Comparison of ENCODE assay signal across 11 cellular contexts in genomic region chr14:95495093-95495492, GRCh38. TPM values are rescaled to one million over a fixed set of nuclear protein-coding genes. Genes with fewer than 3 reads are reported as not detected.
DNase-seq lines count a peak whose midpoint lies in the region; ATAC-seq and TF ChIP-seq lines count a peak whose summit lies in the region.
"Had no signal": no experiment of that assay in that cellular context is flagged by ENCODE, and none has a peak within 500 bp of the region (broad histone marks: within the 10 kb centered on the region; RNA-seq: fewer than 3 reads in every experiment).

No MANE protein-coding gene starts in this region.

- TF ChIP-seq POLR2A in thyroid gland (IDR thresholded peaks at IDR 0.05): no peak

- ATAC-seq in GM19043 (IDR thresholded peaks at IDR 0.05; ENCODE audit: low read depth, unreplicated experiment): peak; percentile 0
- ATAC-seq in stimulated activated memory B cell treated with anti-CD40 and anti-IgM and Interleukin-4, amounts not matched to agents 10 μg/mL and 1 μg/mL and 100 μg/mL, for 72 hours: peak; percentile 13
- ATAC-seq in GM19351 (IDR thresholded peaks at IDR 0.05; ENCODE audit: unreplicated experiment): no peak
- ATAC-seq: body of pancreas had no signal

- no peaks in the 10 kb centered on the region for H3K9me3 ChIP-seq in MM.1S (replicated peaks; ENCODE audit: insufficient read depth, low read length)
- no peaks in the 10 kb centered on the region for H3K9me3 ChIP-seq in thyroid gland
- H3K9me3 ChIP-seq: body of pancreas had no signal

- TF ChIP-seq CTCF in MM.1S (IDR thresholded peaks at IDR 0.05; ENCODE audit: low read length) (no peak), thyroid gland (IDR thresholded peaks at IDR 0.05) (no peak)

- no peaks in the 10 kb centered on the region for H4K20me1 ChIP-seq in MM.1S (ENCODE audit: insufficient read depth, low read length)

- H3K36me3 Mint-ChIP-seq in dendritic cell treated with granulocyte-macrophage colony-stimulating factor and Interleukin-4, amounts not matched to agents 40 ng/mL and 50 ng/mL, for 4 days (ENCODE audit: low read depth): peaks cover 41% of the 10 kb centered on the region
- H3K36me3 Mint-ChIP-seq in stimulated activated memory B cell treated with anti-CD40 and anti-IgM and Interleukin-4, amounts not matched to agents 10 μg/mL and 1 μg/mL and 100 μg/mL, for 72 hours: peaks cover 23% of the 10 kb centered on the region

- peaks cover 50% of the 10 kb centered on the region for H3K4me1 ChIP-seq in MM.1S (ENCODE audit: low read length)
- H3K4me1 ChIP-seq in thyroid gland: peaks cover 31 to 45% of the 10 kb centered on the region in 2 donors

- no peaks in the 10 kb centered on the region for H3K9me2 ChIP-seq in MM.1S (replicated peaks; ENCODE audit: insufficient read depth, low read length)

- intact Hi-C loops in dendritic cell treated with granulocyte-macrophage colony-stimulating factor and Interleukin-4, amounts not matched to agents 40 ng/mL and 50 ng/mL, for 4 days (cut with micrococcal nuclease): loop anchor here (5.0 kb wide), 1 partner anchor 37 kb away; no protein-coding TSS in a partner anchor
- intact Hi-C loops in thyroid gland (cut with DNase I): no loop called here

- no peak overlapping the region for H3K4me2 ChIP-seq in MM.1S (ENCODE audit: low read depth, low read length)

- H3K4me3 Mint-ChIP-seq in dendritic cell treated with granulocyte-macrophage colony-stimulating factor and Interleukin-4, amounts not matched to agents 40 ng/mL and 50 ng/mL, for 4 days: peak overlapping the region; percentile 60
- peak overlapping the region; percentile 65 for H3K4me3 Mint-ChIP-seq in stimulated activated memory B cell treated with anti-CD40 and anti-IgM and Interleukin-4, amounts not matched to agents 10 μg/mL and 1 μg/mL and 100 μg/mL, for 72 hours

- no peaks in the 10 kb centered on the region for H3K9me3 Mint-ChIP-seq in dendritic cell treated with granulocyte-macrophage colony-stimulating factor and Interleukin-4, amounts not matched to agents 40 ng/mL and 50 ng/mL, for 4 days
- H3K9me3 Mint-ChIP-seq in stimulated activated memory B cell treated with anti-CD40 and anti-IgM and Interleukin-4, amounts not matched to agents 10 μg/mL and 1 μg/mL and 100 μg/mL, for 72 hours: no peaks in the 10 kb centered on the region

- WGBS in thyroid gland, 2 donors: 89 to 98% methylated on average over 3 of the region's 3 CpGs

- no peaks in the 10 kb centered on the region for H3F3A ChIP-seq in MM.1S (ENCODE audit: insufficient read depth, low read length)

- peaks cover 97% of the 10 kb centered on the region for H3K79me2 ChIP-seq in MM.1S (ENCODE audit: low read length)

- H3K36me3 ChIP-seq in MM.1S (replicated peaks; ENCODE audit: insufficient read depth, low read length) (no peaks in the 10 kb centered on the region), thyroid gland (no peaks in the 10 kb centered on the region)

- H3K27ac Mint-ChIP-seq in dendritic cell treated with granulocyte-macrophage colony-stimulating factor and Interleukin-4, amounts not matched to agents 40 ng/mL and 50 ng/mL, for 4 days: peak overlapping the region; percentile 89
- peak overlapping the region; percentile 91 for H3K27ac Mint-ChIP-seq in stimulated activated memory B cell treated with anti-CD40 and anti-IgM and Interleukin-4, amounts not matched to agents 10 μg/mL and 1 μg/mL and 100 μg/mL, for 72 hours

- DNase-seq in MM.1S (no peak), thyroid gland (no peak)
- no peak for DNase-seq in stimulated activated CD4-positive, alpha-beta T cell treated with anti-CD3 and anti-CD28 coated beads, Interleukin-4, amount 100 ng/mL, for 4 hours
- DNase-seq: erythroblast, NCI-H1105, NCI-H524 had no signal

- H3K4me1 Mint-ChIP-seq in dendritic cell treated with granulocyte-macrophage colony-stimulating factor and Interleukin-4, amounts not matched to agents 40 ng/mL and 50 ng/mL, for 4 days (ENCODE audit: low read depth): peaks cover 75% of the 10 kb centered on the region
- peaks cover 78% of the 10 kb centered on the region for H3K4me1 Mint-ChIP-seq in stimulated activated memory B cell treated with anti-CD40 and anti-IgM and Interleukin-4, amounts not matched to agents 10 μg/mL and 1 μg/mL and 100 μg/mL, for 72 hours

- H2AFZ ChIP-seq in MM.1S (ENCODE audit: low read length): no peak overlapping the region

- H3K27ac ChIP-seq in MM.1S (ENCODE audit: low read length) (peak overlapping the region; percentile 55; the same call in 1 of the 2 replicates), thyroid gland (no peak overlapping the region)

- no peaks in the 10 kb centered on the region for H3K27me3 ChIP-seq in MM.1S (replicated peaks; ENCODE audit: insufficient read depth, low read length)
- H3K27me3 ChIP-seq in thyroid gland: no peaks in the 10 kb centered on the region
- H3K27me3 ChIP-seq: body of pancreas had no signal

- H3K4me3 ChIP-seq in MM.1S (ENCODE audit: low read length) (no peak overlapping the region), thyroid gland (replicated peaks in 1 of 3) (no peak overlapping the region)
- H3K4me3 ChIP-seq: body of pancreas had no signal

- H3K27me3 Mint-ChIP-seq in dendritic cell treated with granulocyte-macrophage colony-stimulating factor and Interleukin-4, amounts not matched to agents 40 ng/mL and 50 ng/mL, for 4 days: no peaks in the 10 kb centered on the region
- H3K27me3 Mint-ChIP-seq in stimulated activated memory B cell treated with anti-CD40 and anti-IgM and Interleukin-4, amounts not matched to agents 10 μg/mL and 1 μg/mL and 100 μg/mL, for 72 hours: no peaks in the 10 kb centered on the region

- H3K9ac ChIP-seq in MM.1S (ENCODE audit: low read length): no peak overlapping the region

RNA-seq across cellular contexts. Expression of gene SYNE3, which starts 21.4 kb away (rescaled TPM):
- 10 to 100 TPM in 3 of 4 donors, 1 to 10 TPM in 1; 9.7 to 21.9 (median 17.6) TPM for total RNA-seq in thyroid gland

RNA-seq across cellular contexts. Expression of gene GLRX5, which starts 39.8 kb away (rescaled TPM):
- total RNA-seq in thyroid gland: 10 to 100 TPM; 33.9 to 64.1 (median 41.3) TPM
